1 cellular context compared by ENCODE assay signal in the genomic region with DNA sequence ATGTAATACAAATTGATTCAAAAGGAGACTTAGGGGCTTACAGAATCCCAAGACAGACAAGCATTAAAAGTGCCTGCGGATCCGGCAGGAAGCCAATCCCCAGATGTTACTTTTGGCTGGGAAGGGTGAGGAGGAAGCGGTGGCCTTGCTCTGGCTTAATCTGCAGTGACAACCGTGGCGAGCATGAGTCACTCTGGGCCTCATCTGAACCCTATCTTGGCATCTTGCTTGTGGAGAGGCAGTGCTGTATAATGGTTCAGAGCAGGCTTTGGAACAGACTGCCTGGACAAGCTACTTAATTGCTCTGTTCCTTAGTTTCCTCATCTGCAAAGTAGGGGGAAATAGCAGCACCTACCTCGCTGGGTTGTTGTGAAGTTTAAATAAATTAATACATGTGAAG.
A peak's percentile ranks its signal among the peaks of the same experiment; 100 is the strongest.
TF ChIP-seq lines count a peak whose summit lies in the region.

No MANE protein-coding gene starts in this region.

TF ChIP-seq in HEK293, 187 proteins besides CTCF, POLR2A, EP300 and RAD21 (continued from another document and continues in another):
- TF ChIP-seq, protein P1, sequence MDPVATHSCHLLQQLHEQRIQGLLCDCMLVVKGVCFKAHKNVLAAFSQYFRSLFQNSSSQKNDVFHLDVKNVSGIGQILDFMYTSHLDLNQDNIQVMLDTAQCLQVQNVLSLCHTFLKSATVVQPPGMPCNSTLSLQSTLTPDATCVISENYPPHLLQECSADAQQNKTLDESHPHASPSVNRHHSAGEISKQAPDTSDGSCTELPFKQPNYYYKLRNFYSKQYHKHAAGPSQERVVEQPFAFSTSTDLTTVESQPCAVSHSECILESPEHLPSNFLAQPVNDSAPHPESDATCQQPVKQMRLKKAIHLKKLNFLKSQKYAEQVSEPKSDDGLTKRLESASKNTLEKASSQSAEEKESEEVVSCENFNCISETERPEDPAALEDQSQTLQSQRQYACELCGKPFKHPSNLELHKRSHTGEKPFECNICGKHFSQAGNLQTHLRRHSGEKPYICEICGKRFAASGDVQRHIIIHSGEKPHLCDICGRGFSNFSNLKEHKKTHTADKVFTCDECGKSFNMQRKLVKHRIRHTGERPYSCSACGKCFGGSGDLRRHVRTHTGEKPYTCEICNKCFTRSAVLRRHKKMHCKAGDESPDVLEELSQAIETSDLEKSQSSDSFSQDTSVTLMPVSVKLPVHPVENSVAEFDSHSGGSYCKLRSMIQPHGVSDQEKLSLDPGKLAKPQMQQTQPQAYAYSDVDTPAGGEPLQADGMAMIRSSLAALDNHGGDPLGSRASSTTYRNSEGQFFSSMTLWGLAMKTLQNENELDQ (tag by site-specific recombination; IDR thresholded peaks at IDR 0.05; ENCODE audit: low read depth): no peak
- TF ChIP-seq KLF16 (tag by site-specific recombination; IDR thresholded peaks at IDR 0.05) (no peak), ZNF548 (tag by site-specific recombination; IDR thresholded peaks at IDR 0.05) (no peak), ZNF600 (tag by site-specific recombination; IDR thresholded peaks at IDR 0.05) (peak; percentile 99), KLF9 (tag by site-specific recombination; IDR thresholded peaks at IDR 0.05; ENCODE audit: low read depth) (no peak), ZNF133 (tag by site-specific recombination; IDR thresholded peaks at IDR 0.05) (no peak), YY1 (tag by site-specific recombination; IDR thresholded peaks at IDR 0.05) (no peak), PATZ1 (tag by site-specific recombination; IDR thresholded peaks at IDR 0.05) (no peak), ZNF350 (tag by site-specific recombination; IDR thresholded peaks at IDR 0.05) (no peak), ZBTB11 (tag by site-specific recombination; conservative IDR thresholded peaks at IDR 0.05; ENCODE audit: low read depth) (no peak), KLF1 (tag by site-specific recombination; IDR thresholded peaks at IDR 0.05) (no peak), ZNF394 (tag by site-specific recombination; IDR thresholded peaks at IDR 0.05; ENCODE audit: borderline replicate concordance) (peak; percentile 29; the same call in 1 of the 2 replicates), ZNF23 (tag by site-specific recombination; IDR thresholded peaks at IDR 0.05; ENCODE audit: borderline replicate concordance) (no peak), ZBTB1 (tag by site-specific recombination; IDR thresholded peaks at IDR 0.05) (no peak), SP7 (tag by site-specific recombination; IDR thresholded peaks at IDR 0.05) (peak; percentile 69), MZF1 (tag by site-specific recombination; IDR thresholded peaks at IDR 0.05; ENCODE audit: borderline replicate concordance) (peak; percentile 57; the same call in 1 of the 2 replicates), GLIS1 (tag by site-specific recombination; IDR thresholded peaks at IDR 0.05) (no peak), BCL11A (tag by site-specific recombination; IDR thresholded peaks at IDR 0.05; ENCODE audit: low read depth) (no peak), ZNF211 (tag by site-specific recombination; IDR thresholded peaks at IDR 0.05; ENCODE audit: low read depth) (no peak), SCRT1 (tag by site-specific recombination; IDR thresholded peaks at IDR 0.05; ENCODE audit: borderline replicate concordance) (no peak), ZNF521 (tag by site-specific recombination; IDR thresholded peaks at IDR 0.05) (no peak), ZNF311 (tag by site-specific recombination; IDR thresholded peaks at IDR 0.05; ENCODE audit: borderline replicate concordance) (no peak), ZNF274 (IDR thresholded peaks at IDR 0.05; ENCODE audit: low read length) (no peak), ZNF274 (tag by site-specific recombination; IDR thresholded peaks at IDR 0.05; ENCODE audit: borderline replicate concordance) (no peak), HOXA7 (CRISPR knock-in tag; IDR thresholded peaks at IDR 0.05; ENCODE audit: borderline replicate concordance) (no peak), ZNF341 (tag by site-specific recombination; IDR thresholded peaks at IDR 0.05; ENCODE audit: low read depth) (no peak), SP3 (tag by site-specific recombination; IDR thresholded peaks at IDR 0.05) (no peak), ZBTB48 (tag by site-specific recombination; IDR thresholded peaks at IDR 0.05) (peak; percentile 29; the same call in 1 of the 2 replicates), RBAK (tag by site-specific recombination; IDR thresholded peaks at IDR 0.05) (no peak), ZNF629 (tag by site-specific recombination; IDR thresholded peaks at IDR 0.05) (peak; percentile 30; the same call in 1 of the 2 replicates), ZNF174 (tag by site-specific recombination; IDR thresholded peaks at IDR 0.05) (no peak), ZNF148 (tag by site-specific recombination; IDR thresholded peaks at IDR 0.05; ENCODE audit: borderline replicate concordance) (no peak), OVOL3 (tag by site-specific recombination; IDR thresholded peaks at IDR 0.05) (no peak), ZNF645 (tag by site-specific recombination; IDR thresholded peaks at IDR 0.05) (no peak), GLI4 (tag by site-specific recombination; IDR thresholded peaks at IDR 0.05) (no peak), HOXD13 (CRISPR knock-in tag; IDR thresholded peaks at IDR 0.05; ENCODE audit: borderline replicate concordance) (no peak), ZFP37 (tag by site-specific recombination; IDR thresholded peaks at IDR 0.05) (peak; percentile 66; the same call in 1 of the 2 replicates), ZNF660 (tag by site-specific recombination; IDR thresholded peaks at IDR 0.05) (peak; percentile 61; the same call in 1 of the 2 replicates), ZSCAN23 (tag by site-specific recombination; IDR thresholded peaks at IDR 0.05) (no peak), SP2 (tag by site-specific recombination; IDR thresholded peaks at IDR 0.05) (no peak), ZNF623 (tag by site-specific recombination; IDR thresholded peaks at IDR 0.05) (no peak), ZBTB17 (tag by site-specific recombination; IDR thresholded peaks at IDR 0.05) (peak; percentile 54), ZNF792 (tag by site-specific recombination; IDR thresholded peaks at IDR 0.05) (no peak)
- TF ChIP-seq, protein P2, sequence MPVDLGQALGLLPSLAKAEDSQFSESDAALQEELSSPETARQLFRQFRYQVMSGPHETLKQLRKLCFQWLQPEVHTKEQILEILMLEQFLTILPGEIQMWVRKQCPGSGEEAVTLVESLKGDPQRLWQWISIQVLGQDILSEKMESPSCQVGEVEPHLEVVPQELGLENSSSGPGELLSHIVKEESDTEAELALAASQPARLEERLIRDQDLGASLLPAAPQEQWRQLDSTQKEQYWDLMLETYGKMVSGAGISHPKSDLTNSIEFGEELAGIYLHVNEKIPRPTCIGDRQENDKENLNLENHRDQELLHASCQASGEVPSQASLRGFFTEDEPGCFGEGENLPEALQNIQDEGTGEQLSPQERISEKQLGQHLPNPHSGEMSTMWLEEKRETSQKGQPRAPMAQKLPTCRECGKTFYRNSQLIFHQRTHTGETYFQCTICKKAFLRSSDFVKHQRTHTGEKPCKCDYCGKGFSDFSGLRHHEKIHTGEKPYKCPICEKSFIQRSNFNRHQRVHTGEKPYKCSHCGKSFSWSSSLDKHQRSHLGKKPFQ (tag by site-specific recombination; IDR thresholded peaks at IDR 0.05): no peak
- TF ChIP-seq, protein P3, sequence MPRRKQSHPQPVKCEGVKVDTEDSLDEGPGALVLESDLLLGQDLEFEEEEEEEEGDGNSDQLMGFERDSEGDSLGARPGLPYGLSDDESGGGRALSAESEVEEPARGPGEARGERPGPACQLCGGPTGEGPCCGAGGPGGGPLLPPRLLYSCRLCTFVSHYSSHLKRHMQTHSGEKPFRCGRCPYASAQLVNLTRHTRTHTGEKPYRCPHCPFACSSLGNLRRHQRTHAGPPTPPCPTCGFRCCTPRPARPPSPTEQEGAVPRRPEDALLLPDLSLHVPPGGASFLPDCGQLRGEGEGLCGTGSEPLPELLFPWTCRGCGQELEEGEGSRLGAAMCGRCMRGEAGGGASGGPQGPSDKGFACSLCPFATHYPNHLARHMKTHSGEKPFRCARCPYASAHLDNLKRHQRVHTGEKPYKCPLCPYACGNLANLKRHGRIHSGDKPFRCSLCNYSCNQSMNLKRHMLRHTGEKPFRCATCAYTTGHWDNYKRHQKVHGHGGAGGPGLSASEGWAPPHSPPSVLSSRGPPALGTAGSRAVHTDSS (tag by site-specific recombination; IDR thresholded peaks at IDR 0.05): no peak
